In genomic region chr4:113645771-113646455, GRCh38 we compare ENCODE assay signal across 7 cellular contexts.
DNase-seq lines count a peak whose midpoint lies in the region; ATAC-seq, FAIRE-seq and TF ChIP-seq lines count a peak whose summit lies in the region.

No MANE protein-coding gene starts in this region.

- no peak overlapping the region for H3K4me3 ChIP-seq in HAP-1
- no peak overlapping the region for H3K4me3 ChIP-seq in heart left ventricle

- H3K4me1 ChIP-seq in HAP-1 (peaks cover 37% of the 10 kb centered on the region), heart left ventricle (peaks cover 3 to 60% (median 48%) of the 10 kb centered on the region in 12 donors)

- no peaks in the 10 kb centered on the region for H3K36me3 ChIP-seq in HAP-1 (replicated peaks)
- H3K36me3 ChIP-seq in heart left ventricle, result no peaks in the 10 kb centered on the region

- H3K27me3 ChIP-seq in HAP-1 (ENCODE audit: low read depth) (no peaks in the 10 kb centered on the region), heart left ventricle (no peaks in the 10 kb centered on the region)

- H3K27ac ChIP-seq in heart left ventricle, result peak overlapping the region in 11 of 12 donors; percentile 2 to 59 (median 51)

- in situ Hi-C loops in HAP-1 (cut with MboI; ENCODE audit: low sequenced_read_pairs), result no loop called here

- DNase-seq in HAP-1 (ENCODE audit: low spot score in 2 of 2) (peak; percentile 60 to 81), RKO (ENCODE audit: low spot score) (peak; percentile 10), heart left ventricle (no peak), renal cortical epithelial cell (ENCODE audit: low read depth) (peak; percentile 93), GM12891 (ENCODE audit: insufficient read length, low spot score) (no peak), activated T-cell treated with anti-CD3 and anti-CD28 coated beads for 4 hours (no peak)

- TF ChIP-seq CTCF in heart left ventricle (IDR thresholded peaks at IDR 0.05), result no peak

- no peaks in the 10 kb centered on the region for H3K9me3 ChIP-seq in HAP-1
- H3K9me3 ChIP-seq in heart left ventricle, result no peaks in the 10 kb centered on the region

- intact Hi-C loops in heart left ventricle (cut with DNase I), result loop anchor here in 1 of 10 donors (5.0 kb wide), 1 partner anchor 91 kb away; no protein-coding TSS in a partner anchor

- no peak for FAIRE-seq in GM12891 (lab: Jason Lieb, UNC)

- peak in 3 of 4 donors; percentile 57 to 61 (median 59) for ATAC-seq in heart left ventricle
- ATAC-seq in GM21737 (IDR thresholded peaks at IDR 0.05; ENCODE audit: unreplicated experiment), result no peak

- TF ChIP-seq POLR2A in heart left ventricle (IDR thresholded peaks at IDR 0.05) (no peak), GM12891 (IDR thresholded peaks at IDR 0.05; ENCODE audit: low read depth, low read length) (no peak)

- WGBS in heart left ventricle, 4 donors, result 70 to 74% (median 70%) methylated on average over 5 of the region's 5 CpGs

TF ChIP-seq in GM12891, 5 proteins besides CTCF, POLR2A, EP300 and RAD21:
- TF ChIP-seq POLR2AphosphoS5 (IDR thresholded peaks at IDR 0.05; ENCODE audit: low read depth, low read length), result no peak
TF ChIP-seq in GM12891: peak in this region for 0.

Comparison
In these comparisons a context has a peak if more than half of its experiments do, and no peak if none do; other contexts are left out.
1. DNase-seq: peak in HAP-1 (2 of 2), RKO (single experiment) and renal cortical epithelial cell (single experiment); none in heart left ventricle (0 of 5), GM12891 (single experiment) and activated T-cell treated with anti-CD3 and anti-CD28 coated beads for 4 hours (single experiment).